Comparison of ENCODE assay signal across 25 cellular contexts in genomic region chr17:35387496-35387895, GRCh38.
"Had no signal": no experiment of that assay in that cellular context is flagged by ENCODE, and none has a peak within 500 bp of the region (broad histone marks: within the 10 kb centered on the region; RNA-seq: fewer than 3 reads in every experiment).

No MANE protein-coding gene starts in this region.

- H3K4me1 ChIP-seq: colonic mucosa, esophagus muscularis mucosa, esophagus squamous epithelium, foreskin keratinocyte, gastrocnemius medialis, gastroesophageal sphincter had no signal

- H3K27ac ChIP-seq: colonic mucosa, coronary artery, dorsolateral prefrontal cortex, epithelial cell of prostate, esophagus muscularis mucosa, esophagus squamous epithelium, foreskin keratinocyte, gastrocnemius medialis, gastroesophageal sphincter, heart left ventricle, heart right ventricle, hepatocyte had no signal

- ATAC-seq: effector memory CD8-positive, alpha-beta T cell; esophagus mucosa; foreskin keratinocyte; gastrocnemius medialis; gastroesophageal sphincter; heart left ventricle; heart right ventricle had no signal

- H3K4me3 ChIP-seq: colonic mucosa, coronary artery, dorsolateral prefrontal cortex, esophagus muscularis mucosa, esophagus squamous epithelium, gastrocnemius medialis, gastroesophageal sphincter, heart left ventricle, heart right ventricle, hepatocyte had no signal

- DNase-seq: colonic mucosa; cortex of kidney; dermis blood vessel endothelial cell; dorsolateral prefrontal cortex; effector CD4-positive, alpha-beta T cell; effector CD8-positive, alpha-beta T cell; effector memory CD4-positive, alpha-beta T cell; effector memory CD8-positive, alpha-beta T cell; endodermal cell; erythroblast; esophagus squamous epithelium; foreskin fibroblast; foreskin keratinocyte; foreskin melanocyte; gastrocnemius medialis; glutamatergic neuron; head of caudate nucleus; heart left ventricle; heart right ventricle had no signal

- H3K9me3 ChIP-seq: colonic mucosa, esophagus squamous epithelium, gastrocnemius medialis had no signal

- H3K36me3 ChIP-seq: colonic mucosa, esophagus muscularis mucosa, esophagus squamous epithelium, gastrocnemius medialis, gastroesophageal sphincter, heart left ventricle, heart right ventricle had no signal
